ENCODE assay signal across 1 cellular context in the genomic region with DNA sequence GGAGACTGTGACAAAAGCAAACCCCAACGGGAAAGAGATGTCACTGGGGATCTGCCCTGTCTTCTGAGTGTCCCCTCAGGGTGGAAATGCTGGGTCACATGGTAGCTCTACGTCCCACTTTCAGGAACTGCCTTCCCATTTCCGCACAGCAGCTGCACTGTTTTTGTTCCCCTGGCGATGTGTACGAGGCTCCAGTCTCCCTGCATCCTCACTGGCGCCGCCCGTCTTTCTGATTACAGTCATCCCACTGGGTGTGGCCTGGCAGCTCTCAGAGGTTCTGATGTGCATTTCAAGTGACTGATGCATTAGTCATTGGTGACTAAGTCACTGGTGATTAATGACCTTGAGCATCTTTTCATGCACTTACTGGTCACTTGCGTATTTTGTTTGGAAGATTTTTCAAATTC.
A peak's percentile ranks its signal among the peaks of the same experiment; 100 is the strongest.
TF ChIP-seq lines count a peak whose summit lies in the region.

No MANE protein-coding gene starts in this region.

TF ChIP-seq in HEK293, 187 proteins besides CTCF, POLR2A, EP300 and RAD21 (continued from another document and continues in another):
- TF ChIP-seq ZBTB8A (tag by site-specific recombination; IDR thresholded peaks at IDR 0.05) (no peak), ZNF843 (tag by site-specific recombination; IDR thresholded peaks at IDR 0.05) (no peak), ZNF654 (tag by site-specific recombination; IDR thresholded peaks at IDR 0.05; ENCODE audit: low read depth) (no peak), ZNF571 (tag by site-specific recombination; IDR thresholded peaks at IDR 0.05) (no peak), OSR2 (tag by site-specific recombination; IDR thresholded peaks at IDR 0.05) (no peak), ZNF76 (tag by site-specific recombination; IDR thresholded peaks at IDR 0.05; ENCODE audit: borderline replicate concordance, low read depth) (no peak), ZNF747 (tag by site-specific recombination; IDR thresholded peaks at IDR 0.05) (no peak), ZNF670 (tag by site-specific recombination; IDR thresholded peaks at IDR 0.05; ENCODE audit: low read depth) (no peak), ZNF530 (tag by site-specific recombination; IDR thresholded peaks at IDR 0.05; ENCODE audit: low read depth) (no peak), ZNF16 (tag by site-specific recombination; IDR thresholded peaks at IDR 0.05; ENCODE audit: low read depth) (no peak), REPIN1 (tag by site-specific recombination; IDR thresholded peaks at IDR 0.05; ENCODE audit: low read depth) (no peak), ZNF701 (tag by site-specific recombination; IDR thresholded peaks at IDR 0.05) (no peak), MYNN (tag by site-specific recombination; IDR thresholded peaks at IDR 0.05; ENCODE audit: borderline replicate concordance) (no peak), ZNF138 (tag by site-specific recombination; IDR thresholded peaks at IDR 0.05; ENCODE audit: borderline replicate concordance) (no peak), ZEB2 (tag by site-specific recombination; IDR thresholded peaks at IDR 0.05) (peak; percentile 73; the same call in 1 of the 2 replicates), ZNF223 (tag by site-specific recombination; IDR thresholded peaks at IDR 0.05) (no peak), ZNF155 (tag by site-specific recombination; IDR thresholded peaks at IDR 0.05) (no peak), ZNF558 (tag by site-specific recombination; IDR thresholded peaks at IDR 0.05) (peak; percentile 44; the same call in 1 of the 2 replicates), ZBTB20 (tag by site-specific recombination; IDR thresholded peaks at IDR 0.05) (no peak), ZNF514 (tag by site-specific recombination; IDR thresholded peaks at IDR 0.05) (no peak), ZNF292 (tag by site-specific recombination; IDR thresholded peaks at IDR 0.05; ENCODE audit: borderline replicate concordance, low read depth) (no peak), ZNF48 (tag by site-specific recombination; IDR thresholded peaks at IDR 0.05) (no peak), ZNF660 (tag by site-specific recombination; IDR thresholded peaks at IDR 0.05) (peak; percentile 88; the same call in 1 of the 2 replicates), TCF7L2 (IDR thresholded peaks at IDR 0.05; ENCODE audit: borderline replicate concordance, low read depth, low read length) (no peak), ZNF10 (tag by site-specific recombination; IDR thresholded peaks at IDR 0.05) (no peak), ZNF426 (tag by site-specific recombination; IDR thresholded peaks at IDR 0.05) (no peak), KLF1 (tag by site-specific recombination; IDR thresholded peaks at IDR 0.05) (peak; percentile 67; the same call in 1 of the 2 replicates), ZNF184 (tag by site-specific recombination; IDR thresholded peaks at IDR 0.05) (peak; percentile 64; the same call in 1 of the 2 replicates), ZBTB17 (tag by site-specific recombination; IDR thresholded peaks at IDR 0.05) (0 out of 2 replicates have a peak, but pooled peaks have one; percentile 16), SP7 (tag by site-specific recombination; IDR thresholded peaks at IDR 0.05) (peak; percentile 81), ZNF132 (tag by site-specific recombination; IDR thresholded peaks at IDR 0.05; ENCODE audit: borderline replicate concordance) (no peak), ZSCAN23 (tag by site-specific recombination; IDR thresholded peaks at IDR 0.05) (no peak), KLF8 (tag by site-specific recombination; IDR thresholded peaks at IDR 0.05) (0 out of 2 replicates have a peak, but pooled peaks have one; percentile 38), ZNF501 (tag by site-specific recombination; IDR thresholded peaks at IDR 0.05) (no peak), ZNF521 (tag by site-specific recombination; IDR thresholded peaks at IDR 0.05) (no peak), ZNF768 (tag by site-specific recombination; IDR thresholded peaks at IDR 0.05) (no peak), FEZF1 (tag by site-specific recombination; IDR thresholded peaks at IDR 0.05) (peak; percentile 88), ZNF677 (tag by site-specific recombination; IDR thresholded peaks at IDR 0.05) (no peak), ZNF366 (tag by site-specific recombination; conservative IDR thresholded peaks at IDR 0.05) (peak; percentile 82), KLF16 (tag by site-specific recombination; IDR thresholded peaks at IDR 0.05) (no peak), ZNF785 (tag by site-specific recombination; IDR thresholded peaks at IDR 0.05) (no peak), ZNF600 (tag by site-specific recombination; IDR thresholded peaks at IDR 0.05) (peak; percentile 92; the same call in 1 of the 2 replicates)
- TF ChIP-seq, protein P1, sequence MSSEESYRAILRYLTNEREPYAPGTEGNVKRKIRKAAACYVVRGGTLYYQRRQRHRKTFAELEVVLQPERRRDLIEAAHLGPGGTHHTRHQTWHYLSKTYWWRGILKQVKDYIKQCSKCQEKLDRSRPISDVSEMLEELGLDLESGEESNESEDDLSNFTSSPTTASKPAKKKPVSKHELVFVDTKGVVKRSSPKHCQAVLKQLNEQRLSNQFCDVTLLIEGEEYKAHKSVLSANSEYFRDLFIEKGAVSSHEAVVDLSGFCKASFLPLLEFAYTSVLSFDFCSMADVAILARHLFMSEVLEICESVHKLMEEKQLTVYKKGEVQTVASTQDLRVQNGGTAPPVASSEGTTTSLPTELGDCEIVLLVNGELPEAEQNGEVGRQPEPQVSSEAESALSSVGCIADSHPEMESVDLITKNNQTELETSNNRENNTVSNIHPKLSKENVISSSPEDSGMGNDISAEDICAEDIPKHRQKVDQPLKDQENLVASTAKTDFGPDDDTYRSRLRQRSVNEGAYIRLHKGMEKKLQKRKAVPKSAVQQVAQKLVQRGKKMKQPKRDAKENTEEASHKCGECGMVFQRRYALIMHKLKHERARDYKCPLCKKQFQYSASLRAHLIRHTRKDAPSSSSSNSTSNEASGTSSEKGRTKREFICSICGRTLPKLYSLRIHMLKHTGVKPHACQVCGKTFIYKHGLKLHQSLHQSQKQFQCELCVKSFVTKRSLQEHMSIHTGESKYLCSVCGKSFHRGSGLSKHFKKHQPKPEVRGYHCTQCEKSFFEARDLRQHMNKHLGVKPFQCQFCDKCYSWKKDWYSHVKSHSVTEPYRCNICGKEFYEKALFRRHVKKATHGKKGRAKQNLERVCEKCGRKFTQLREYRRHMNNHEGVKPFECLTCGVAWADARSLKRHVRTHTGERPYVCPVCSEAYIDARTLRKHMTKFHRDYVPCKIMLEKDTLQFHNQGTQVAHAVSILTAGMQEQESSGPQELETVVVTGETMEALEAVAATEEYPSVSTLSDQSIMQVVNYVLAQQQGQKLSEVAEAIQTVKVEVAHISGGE (tag by site-specific recombination; conservative IDR thresholded peaks at IDR 0.05; ENCODE audit: low read depth): no peak
- TF ChIP-seq, protein P2, sequence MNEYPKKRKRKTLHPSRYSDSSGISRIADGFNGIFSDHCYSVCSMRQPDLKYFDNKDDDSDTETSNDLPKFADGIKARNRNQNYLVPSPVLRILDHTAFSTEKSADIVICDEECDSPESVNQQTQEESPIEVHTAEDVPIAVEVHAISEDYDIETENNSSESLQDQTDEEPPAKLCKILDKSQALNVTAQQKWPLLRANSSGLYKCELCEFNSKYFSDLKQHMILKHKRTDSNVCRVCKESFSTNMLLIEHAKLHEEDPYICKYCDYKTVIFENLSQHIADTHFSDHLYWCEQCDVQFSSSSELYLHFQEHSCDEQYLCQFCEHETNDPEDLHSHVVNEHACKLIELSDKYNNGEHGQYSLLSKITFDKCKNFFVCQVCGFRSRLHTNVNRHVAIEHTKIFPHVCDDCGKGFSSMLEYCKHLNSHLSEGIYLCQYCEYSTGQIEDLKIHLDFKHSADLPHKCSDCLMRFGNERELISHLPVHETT (tag by site-specific recombination; IDR thresholded peaks at IDR 0.05): peak; percentile 57; the same call in 1 of the 2 replicates
- TF ChIP-seq, protein P3, sequence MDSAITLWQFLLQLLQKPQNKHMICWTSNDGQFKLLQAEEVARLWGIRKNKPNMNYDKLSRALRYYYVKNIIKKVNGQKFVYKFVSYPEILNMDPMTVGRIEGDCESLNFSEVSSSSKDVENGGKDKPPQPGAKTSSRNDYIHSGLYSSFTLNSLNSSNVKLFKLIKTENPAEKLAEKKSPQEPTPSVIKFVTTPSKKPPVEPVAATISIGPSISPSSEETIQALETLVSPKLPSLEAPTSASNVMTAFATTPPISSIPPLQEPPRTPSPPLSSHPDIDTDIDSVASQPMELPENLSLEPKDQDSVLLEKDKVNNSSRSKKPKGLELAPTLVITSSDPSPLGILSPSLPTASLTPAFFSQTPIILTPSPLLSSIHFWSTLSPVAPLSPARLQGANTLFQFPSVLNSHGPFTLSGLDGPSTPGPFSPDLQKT (IDR thresholded peaks at IDR 0.05; ENCODE audit: borderline replicate concordance, low read depth, low read length): no peak
- TF ChIP-seq, protein P4, sequence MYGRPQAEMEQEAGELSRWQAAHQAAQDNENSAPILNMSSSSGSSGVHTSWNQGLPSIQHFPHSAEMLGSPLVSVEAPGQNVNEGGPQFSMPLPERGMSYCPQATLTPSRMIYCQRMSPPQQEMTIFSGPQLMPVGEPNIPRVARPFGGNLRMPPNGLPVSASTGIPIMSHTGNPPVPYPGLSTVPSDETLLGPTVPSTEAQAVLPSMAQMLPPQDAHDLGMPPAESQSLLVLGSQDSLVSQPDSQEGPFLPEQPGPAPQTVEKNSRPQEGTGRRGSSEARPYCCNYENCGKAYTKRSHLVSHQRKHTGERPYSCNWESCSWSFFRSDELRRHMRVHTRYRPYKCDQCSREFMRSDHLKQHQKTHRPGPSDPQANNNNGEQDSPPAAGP (tag by site-specific recombination; IDR thresholded peaks at IDR 0.05): 0 out of 2 replicates have a peak, but pooled peaks have one; percentile 61
- TF ChIP-seq, protein P5, sequence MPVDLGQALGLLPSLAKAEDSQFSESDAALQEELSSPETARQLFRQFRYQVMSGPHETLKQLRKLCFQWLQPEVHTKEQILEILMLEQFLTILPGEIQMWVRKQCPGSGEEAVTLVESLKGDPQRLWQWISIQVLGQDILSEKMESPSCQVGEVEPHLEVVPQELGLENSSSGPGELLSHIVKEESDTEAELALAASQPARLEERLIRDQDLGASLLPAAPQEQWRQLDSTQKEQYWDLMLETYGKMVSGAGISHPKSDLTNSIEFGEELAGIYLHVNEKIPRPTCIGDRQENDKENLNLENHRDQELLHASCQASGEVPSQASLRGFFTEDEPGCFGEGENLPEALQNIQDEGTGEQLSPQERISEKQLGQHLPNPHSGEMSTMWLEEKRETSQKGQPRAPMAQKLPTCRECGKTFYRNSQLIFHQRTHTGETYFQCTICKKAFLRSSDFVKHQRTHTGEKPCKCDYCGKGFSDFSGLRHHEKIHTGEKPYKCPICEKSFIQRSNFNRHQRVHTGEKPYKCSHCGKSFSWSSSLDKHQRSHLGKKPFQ (tag by site-specific recombination; IDR thresholded peaks at IDR 0.05): no peak
- TF ChIP-seq, protein P6, sequence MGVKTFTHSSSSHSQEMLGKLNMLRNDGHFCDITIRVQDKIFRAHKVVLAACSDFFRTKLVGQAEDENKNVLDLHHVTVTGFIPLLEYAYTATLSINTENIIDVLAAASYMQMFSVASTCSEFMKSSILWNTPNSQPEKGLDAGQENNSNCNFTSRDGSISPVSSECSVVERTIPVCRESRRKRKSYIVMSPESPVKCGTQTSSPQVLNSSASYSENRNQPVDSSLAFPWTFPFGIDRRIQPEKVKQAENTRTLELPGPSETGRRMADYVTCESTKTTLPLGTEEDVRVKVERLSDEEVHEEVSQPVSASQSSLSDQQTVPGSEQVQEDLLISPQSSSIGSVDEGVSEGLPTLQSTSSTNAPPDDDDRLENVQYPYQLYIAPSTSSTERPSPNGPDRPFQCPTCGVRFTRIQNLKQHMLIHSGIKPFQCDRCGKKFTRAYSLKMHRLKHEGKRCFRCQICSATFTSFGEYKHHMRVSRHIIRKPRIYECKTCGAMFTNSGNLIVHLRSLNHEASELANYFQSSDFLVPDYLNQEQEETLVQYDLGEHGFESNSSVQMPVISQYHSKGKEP (tag by site-specific recombination; IDR thresholded peaks at IDR 0.05): 0 out of 2 replicates have a peak, but pooled peaks have one; percentile 36
- TF ChIP-seq, protein P7, sequence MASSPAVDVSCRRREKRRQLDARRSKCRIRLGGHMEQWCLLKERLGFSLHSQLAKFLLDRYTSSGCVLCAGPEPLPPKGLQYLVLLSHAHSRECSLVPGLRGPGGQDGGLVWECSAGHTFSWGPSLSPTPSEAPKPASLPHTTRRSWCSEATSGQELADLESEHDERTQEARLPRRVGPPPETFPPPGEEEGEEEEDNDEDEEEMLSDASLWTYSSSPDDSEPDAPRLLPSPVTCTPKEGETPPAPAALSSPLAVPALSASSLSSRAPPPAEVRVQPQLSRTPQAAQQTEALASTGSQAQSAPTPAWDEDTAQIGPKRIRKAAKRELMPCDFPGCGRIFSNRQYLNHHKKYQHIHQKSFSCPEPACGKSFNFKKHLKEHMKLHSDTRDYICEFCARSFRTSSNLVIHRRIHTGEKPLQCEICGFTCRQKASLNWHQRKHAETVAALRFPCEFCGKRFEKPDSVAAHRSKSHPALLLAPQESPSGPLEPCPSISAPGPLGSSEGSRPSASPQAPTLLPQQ (tag by site-specific recombination; IDR thresholded peaks at IDR 0.05): no peak
- TF ChIP-seq, protein P8, sequence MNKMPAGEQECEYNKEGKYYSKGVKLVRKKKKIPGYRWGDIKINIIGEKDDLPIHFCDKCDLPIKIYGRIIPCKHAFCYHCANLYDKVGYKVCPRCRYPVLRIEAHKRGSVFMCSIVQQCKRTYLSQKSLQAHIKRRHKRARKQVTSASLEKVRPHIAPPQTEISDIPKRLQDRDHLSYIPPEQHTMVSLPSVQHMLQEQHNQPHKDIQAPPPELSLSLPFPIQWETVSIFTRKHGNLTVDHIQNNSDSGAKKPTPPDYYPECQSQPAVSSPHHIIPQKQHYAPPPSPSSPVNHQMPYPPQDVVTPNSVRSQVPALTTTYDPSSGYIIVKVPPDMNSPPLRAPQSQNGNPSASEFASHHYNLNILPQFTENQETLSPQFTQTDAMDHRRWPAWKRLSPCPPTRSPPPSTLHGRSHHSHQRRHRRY (tag by site-specific recombination; IDR thresholded peaks at IDR 0.05): no peak
- TF ChIP-seq, protein P9, sequence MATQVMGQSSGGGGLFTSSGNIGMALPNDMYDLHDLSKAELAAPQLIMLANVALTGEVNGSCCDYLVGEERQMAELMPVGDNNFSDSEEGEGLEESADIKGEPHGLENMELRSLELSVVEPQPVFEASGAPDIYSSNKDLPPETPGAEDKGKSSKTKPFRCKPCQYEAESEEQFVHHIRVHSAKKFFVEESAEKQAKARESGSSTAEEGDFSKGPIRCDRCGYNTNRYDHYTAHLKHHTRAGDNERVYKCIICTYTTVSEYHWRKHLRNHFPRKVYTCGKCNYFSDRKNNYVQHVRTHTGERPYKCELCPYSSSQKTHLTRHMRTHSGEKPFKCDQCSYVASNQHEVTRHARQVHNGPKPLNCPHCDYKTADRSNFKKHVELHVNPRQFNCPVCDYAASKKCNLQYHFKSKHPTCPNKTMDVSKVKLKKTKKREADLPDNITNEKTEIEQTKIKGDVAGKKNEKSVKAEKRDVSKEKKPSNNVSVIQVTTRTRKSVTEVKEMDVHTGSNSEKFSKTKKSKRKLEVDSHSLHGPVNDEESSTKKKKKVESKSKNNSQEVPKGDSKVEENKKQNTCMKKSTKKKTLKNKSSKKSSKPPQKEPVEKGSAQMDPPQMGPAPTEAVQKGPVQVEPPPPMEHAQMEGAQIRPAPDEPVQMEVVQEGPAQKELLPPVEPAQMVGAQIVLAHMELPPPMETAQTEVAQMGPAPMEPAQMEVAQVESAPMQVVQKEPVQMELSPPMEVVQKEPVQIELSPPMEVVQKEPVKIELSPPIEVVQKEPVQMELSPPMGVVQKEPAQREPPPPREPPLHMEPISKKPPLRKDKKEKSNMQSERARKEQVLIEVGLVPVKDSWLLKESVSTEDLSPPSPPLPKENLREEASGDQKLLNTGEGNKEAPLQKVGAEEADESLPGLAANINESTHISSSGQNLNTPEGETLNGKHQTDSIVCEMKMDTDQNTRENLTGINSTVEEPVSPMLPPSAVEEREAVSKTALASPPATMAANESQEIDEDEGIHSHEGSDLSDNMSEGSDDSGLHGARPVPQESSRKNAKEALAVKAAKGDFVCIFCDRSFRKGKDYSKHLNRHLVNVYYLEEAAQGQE (tag by site-specific recombination; IDR thresholded peaks at IDR 0.05): no peak
